Comparison of ENCODE assay signal across 8 cellular contexts in the genomic region with DNA sequence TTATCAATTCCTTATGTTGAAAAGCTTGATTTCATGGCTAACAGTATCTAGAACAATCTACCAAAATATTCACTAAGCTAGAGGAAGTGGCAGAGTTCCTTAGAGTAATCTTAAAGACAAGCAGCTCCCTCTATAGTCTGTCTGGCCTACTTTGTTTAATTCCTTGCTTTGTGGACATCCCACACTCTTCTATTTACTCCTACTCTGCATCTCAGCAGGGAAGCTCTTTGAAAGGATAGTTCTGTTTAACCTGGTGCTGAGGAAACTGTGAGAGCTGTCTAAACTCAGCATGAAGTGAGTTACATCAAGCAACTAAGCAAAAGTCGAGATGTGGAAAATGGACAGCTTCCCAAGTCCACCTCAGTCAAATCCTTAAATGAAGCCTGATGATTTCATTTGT. TPM values are rescaled to one million over a fixed set of nuclear protein-coding genes. Genes with fewer than 3 reads are reported as not detected.
DNase-seq lines count a peak whose midpoint lies in the region; ATAC-seq and TF ChIP-seq lines count a peak whose summit lies in the region.

No MANE protein-coding gene starts in this region.

- no peaks in the 10 kb centered on the region for H3K27me3 ChIP-seq in OCI-LY1 (ENCODE audit: insufficient read depth, low read length)
- H3K27me3 ChIP-seq in parathyroid adenoma (ENCODE audit: control insufficient read depth, insufficient read depth, low read length) = no peaks in the 10 kb centered on the region

- no peaks in the 10 kb centered on the region for H4K20me1 ChIP-seq in OCI-LY1 (ENCODE audit: insufficient read depth, low read length)

- peak; percentile 66 for DNase-seq in SIG-M5 treated with dmso at 0.1 percent for 504 hours (lab: John Stamatoyannopoulos, UW; ENCODE audit: unreplicated experiment)
- DNase-seq in SIG-M5 (lab: John Stamatoyannopoulos, UW) = no peak
- DNase-seq in epithelial cell of esophagus (ENCODE audit: low read depth) = peak; percentile 65
- no peak for DNase-seq in mesenteric fat pad (ENCODE audit: low spot score)
- no peak for DNase-seq in stimulated activated CD4-positive, alpha-beta T cell treated with anti-CD3 and anti-CD28 coated beads, Interleukin-15, amount 100 ng/mL, for 24 hours

- no peak overlapping the region; the same call in 1 of the 2 replicates for H3K9ac ChIP-seq in OCI-LY1 (ENCODE audit: low read length)
- H3K9ac ChIP-seq in parathyroid adenoma = no peak overlapping the region

- peaks cover 52% of the 10 kb centered on the region for H3K4me1 ChIP-seq in OCI-LY1 (ENCODE audit: insufficient read depth, low read length, severe bottlenecking)
- peaks cover 23% of the 10 kb centered on the region for H3K4me1 ChIP-seq in parathyroid adenoma

- no peak overlapping the region for H3K4me3 ChIP-seq in OCI-LY1 (ENCODE audit: low read depth, low read length, poor library complexity, severe bottlenecking)
- no peak overlapping the region for H3K4me3 ChIP-seq in epithelial cell of esophagus (ENCODE audit: low read length)
- H3K4me3 ChIP-seq in parathyroid adenoma (ENCODE audit: low read depth, low read length) = no peak overlapping the region

- peak; percentile 61 for TF ChIP-seq CTCF in OCI-LY1 (IDR thresholded peaks at IDR 0.05; ENCODE audit: low read length)
- peak; percentile 51 for TF ChIP-seq CTCF in epithelial cell of esophagus (IDR thresholded peaks at IDR 0.05; ENCODE audit: insufficient read depth, low read depth, low read length, missing control alignments)
- peak; percentile 40 for TF ChIP-seq CTCF in parathyroid adenoma (IDR thresholded peaks at IDR 0.05)

- H3K27ac ChIP-seq in OCI-LY1 (ENCODE audit: low read depth, low read length, poor library complexity, severe bottlenecking) = peak overlapping the region; percentile 99
- H3K27ac ChIP-seq in parathyroid adenoma = no peak overlapping the region

- H3K36me3 ChIP-seq in OCI-LY1 (ENCODE audit: insufficient read depth, low read length) = no peaks in the 10 kb centered on the region
- no peaks in the 10 kb centered on the region for H3K36me3 ChIP-seq in parathyroid adenoma (ENCODE audit: control insufficient read depth, insufficient read depth, low read length)

- no peak overlapping the region for H2AFZ ChIP-seq in OCI-LY1 (ENCODE audit: low read length)
- H2AFZ ChIP-seq in parathyroid adenoma = no peak overlapping the region

- H3K79me2 ChIP-seq in OCI-LY1 (ENCODE audit: insufficient read depth, low read length) (peaks cover 86% of the 10 kb centered on the region), parathyroid adenoma (peaks cover 33% of the 10 kb centered on the region)

- H3F3A ChIP-seq in OCI-LY1 (ENCODE audit: insufficient read depth, low read length) = no peaks in the 10 kb centered on the region

- H3K9me3 ChIP-seq in OCI-LY1 (ENCODE audit: low read length) (no peaks in the 10 kb centered on the region), parathyroid adenoma (ENCODE audit: control insufficient read depth, low read length) (no peaks in the 10 kb centered on the region)

- ATAC-seq in HG02884 (IDR thresholded peaks at IDR 0.05; ENCODE audit: unreplicated experiment) = peak; percentile 20

- no peaks in the 10 kb centered on the region for H3K9me2 ChIP-seq in OCI-LY1 (ENCODE audit: low read depth, low read length)

- peak overlapping the region; percentile 87 for H3K4me2 ChIP-seq in OCI-LY1 (ENCODE audit: low read length)
- no peak overlapping the region for H3K4me2 ChIP-seq in parathyroid adenoma (ENCODE audit: low read length)

RNA-seq across cellular contexts. Expression of a gene that starts 4.3 kb away (rescaled TPM):
- total RNA-seq in mesenteric fat pad = 63.7 TPM

Comparison
In these comparisons a context has a peak if more than half of its experiments do, and no peak if none do; other contexts are left out.
1. DNase-seq: peak in SIG-M5 treated with dmso at 0.1 percent for 504 hours (single experiment) and epithelial cell of esophagus (single experiment); none in SIG-M5 (single experiment), mesenteric fat pad (single experiment) and stimulated activated CD4-positive, alpha-beta T cell treated with anti-CD3 and anti-CD28 coated beads, Interleukin-15, amount 100 ng/mL, for 24 hours (single experiment).
2. Peak in every context shown above with its lines, with median percentiles within 50 percentile points of each other: CTCF ChIP-seq.